18 cellular contexts compared by ENCODE assay signal in genomic region chr10:13053794-13054462, GRCh38. TPM values are rescaled to one million over a fixed set of nuclear protein-coding genes. Genes with fewer than 3 reads are reported as not detected.
A peak's percentile ranks its signal among the peaks of the same experiment; 100 is the strongest.
DNase-seq lines count a peak whose midpoint lies in the region; ATAC-seq and TF ChIP-seq lines count a peak whose summit lies in the region.
"Had no signal": no experiment of that assay in that cellular context is flagged by ENCODE, and none has a peak within 500 bp of the region (broad histone marks: within the 10 kb centered on the region; RNA-seq: fewer than 3 reads in every experiment).

No MANE protein-coding gene starts in this region.

- no peaks in the 10 kb centered on the region for H3K36me3 ChIP-seq in GM23248 (ENCODE audit: low read depth)
- H3K36me3 ChIP-seq in esophagus muscularis mucosa = no peaks in the 10 kb centered on the region
- H3K36me3 ChIP-seq: neutrophil, spleen had no signal

- H3K9ac ChIP-seq in GM23248 = no peak overlapping the region

- H3K4me1 ChIP-seq in foreskin keratinocyte (no peaks in the 10 kb centered on the region), GM23248 (ENCODE audit: insufficient read depth) (no peaks in the 10 kb centered on the region), esophagus muscularis mucosa (no peaks in the 10 kb centered on the region)

- H3K4me2 ChIP-seq in GM23248 (ENCODE audit: unreplicated experiment) = no peak overlapping the region

- H3K79me2 ChIP-seq in GM23248 (ENCODE audit: insufficient read depth) = no peaks in the 10 kb centered on the region

- no peak overlapping the region for H3K27ac ChIP-seq in foreskin keratinocyte
- no peak overlapping the region for H3K27ac ChIP-seq in GM23248
- no peak overlapping the region for H3K27ac ChIP-seq in esophagus muscularis mucosa (replicated peaks in 1 of 4)
- H3K27ac ChIP-seq: neutrophil, spleen had no signal

- H2AFZ ChIP-seq in GM23248 = no peak overlapping the region

- H4K20me1 ChIP-seq in GM23248 (ENCODE audit: insufficient read depth) = no peaks in the 10 kb centered on the region

- TF ChIP-seq POLR2A in esophagus muscularis mucosa (IDR thresholded peaks at IDR 0.05; ENCODE audit: low read depth) = no peak

- ATAC-seq in foreskin keratinocyte (peak; percentile 55), left lobe of liver (no peak)
- ATAC-seq: Right ventricle myocardium inferior had no signal

- no peak for TF ChIP-seq EP300 in esophagus muscularis mucosa (IDR thresholded peaks at IDR 0.05)

- H3K9me3 ChIP-seq in GM23248 (ENCODE audit: low read depth) (no peaks in the 10 kb centered on the region), esophagus muscularis mucosa (no peaks in the 10 kb centered on the region)
- H3K9me3 ChIP-seq: neutrophil, spleen had no signal

- peak; percentile 33 for DNase-seq in NCI-H1105 treated with DMSO at 0.1 percent for 48 hours (lab: John Stamatoyannopoulos, UW)
- no peak for DNase-seq in NCI-H1105 (lab: John Stamatoyannopoulos, UW)
- peak; percentile 65 for DNase-seq in NCI-H510A treated with DMSO at 0.1 percent for 48 hours (lab: John Stamatoyannopoulos, UW)
- peak; percentile 63 to 71 for DNase-seq in foreskin keratinocyte
- DNase-seq in GM23248 = no peak
- no peak for DNase-seq in left lobe of liver (ENCODE audit: low spot score)
- DNase-seq in esophagus muscularis mucosa (ENCODE audit: extremely low spot score) = no peak
- no peak for DNase-seq in EL
- DNase-seq: activated CD4-positive, alpha-beta T cell treated with anti-CD3 and anti-CD28 coated beads for 4 hours; activated naive CD8-positive, alpha-beta T cell treated with anti-CD3 and anti-CD28 coated beads, Interleukin-2, amount 10 ng/mL, durations not matched to agents 7 days and 5 days; effector CD8-positive, alpha-beta T cell; NCI-H1694 treated with DMSO at 0.1 percent for 48 hours; NCI-H524 treated with DMSO at 0.1 percent for 48 hours; retina; spleen; stimulated activated CD4-positive, alpha-beta T cell treated with anti-CD3 and anti-CD28 coated beads, Interleukin-4, amount 100 ng/mL, for 24 hours had no signal

- H3K27me3 ChIP-seq in foreskin keratinocyte = no peaks in the 10 kb centered on the region
- H3K27me3 ChIP-seq in GM23248 (replicated peaks; ENCODE audit: insufficient read depth) = no peaks in the 10 kb centered on the region
- H3K27me3 ChIP-seq in esophagus muscularis mucosa = no peaks in the 10 kb centered on the region
- H3K27me3 ChIP-seq: neutrophil, spleen had no signal

- intact Hi-C loops in esophagus muscularis mucosa (cut with DNase I) = no loop called here

- in situ Hi-C loops in GM23248 (cut with MboI) = no loop called here

- H3F3A ChIP-seq in GM23248 (ENCODE audit: insufficient read depth) = no peaks in the 10 kb centered on the region

- 63 to 69% methylated on average over 7 of the region's 7 CpGs for WGBS in GM23248 (ENCODE audit: low coverage in 1 of 2, low lambda C conversion rate in 2 of 2, missing lambda C conversion rate in 2 of 2), 2 experiments
- 84% methylated on average over 7 of the region's 7 CpGs for WGBS in esophagus muscularis mucosa

- no peaks in the 10 kb centered on the region for H3K9me2 ChIP-seq in GM23248 (ENCODE audit: insufficient read depth)

- TF ChIP-seq CTCF in foreskin keratinocyte (conservative IDR thresholded peaks at IDR 0.05) (no peak), esophagus muscularis mucosa (IDR thresholded peaks at IDR 0.05) (no peak)

- H3K4me3 ChIP-seq in GM23248 = no peak overlapping the region
- H3K4me3 ChIP-seq in esophagus muscularis mucosa = no peak overlapping the region
- H3K4me3 ChIP-seq: spleen had no signal

RNA-seq across cellular contexts. Expression of gene OPTN, which starts 46.0 kb away (rescaled TPM):
- total RNA-seq in foreskin keratinocyte (82.5 and 101 TPM in 2 replicates), left lobe of liver (34.8 TPM), esophagus muscularis mucosa (10 to 100 TPM; 64.4 to 93.6 (median 79.6) TPM)
- polyA plus RNA-seq in foreskin keratinocyte (84.6 and 107 TPM in 2 replicates), GM23248 (2016; fragmentation: Nextera tagmentation; extraction: Ambion mirVana) (109 and 116 TPM in 2 replicates)
- total RNA-seq in GM23248 (2014; rRNA removed; shearing (Covaris generic)) = 41.2 and 50.6 TPM in 2 replicates

RNA-seq across cellular contexts. Expression of gene CCDC3, which starts 52.4 kb away (rescaled TPM):
- 0.20 and 0.32 TPM in 2 replicates for total RNA-seq in foreskin keratinocyte
- polyA plus RNA-seq in foreskin keratinocyte = 0.21 and 0.51 TPM in 2 replicates
- not detected in 2 replicates for total RNA-seq in GM23248 (2014; rRNA removed; shearing (Covaris generic))
- not detected in 2 replicates for polyA plus RNA-seq in GM23248 (2016; fragmentation: Nextera tagmentation; extraction: Ambion mirVana)
- total RNA-seq in left lobe of liver = 5.3 TPM
- 10 to 100 TPM; 23.7 to 79.1 (median 44.3) TPM for total RNA-seq in esophagus muscularis mucosa
- total RNA-seq: activated naive CD8-positive, alpha-beta T cell treated with anti-CD3 and anti-CD28 coated beads, Interleukin-2, amount 10 ng/mL, durations not matched to agents 7 days and 5 days had no signal

Comparison
In these comparisons a context has a peak if more than half of its experiments do, and no peak if none do; other contexts are left out.
1. DNase-seq: peak in NCI-H1105 treated with DMSO at 0.1 percent for 48 hours (single experiment), NCI-H510A treated with DMSO at 0.1 percent for 48 hours (single experiment) and foreskin keratinocyte (2 of 2); none in NCI-H1105 (single experiment), GM23248 (single experiment), left lobe of liver (single experiment), esophagus muscularis mucosa (single experiment) and EL (single experiment).